Comparison of ENCODE assay signal across 16 cellular contexts in genomic region chr5:10453564-10453963, GRCh38. TPM values are rescaled to one million over a fixed set of nuclear protein-coding genes. Genes with fewer than 3 reads are reported as not detected.
A peak's percentile ranks its signal among the peaks of the same experiment; 100 is the strongest.
DNase-seq lines count a peak whose midpoint lies in the region; ATAC-seq and TF ChIP-seq lines count a peak whose summit lies in the region.
"Had no signal": no experiment of that assay in that cellular context is flagged by ENCODE, and none has a peak within 500 bp of the region (broad histone marks: within the 10 kb centered on the region; RNA-seq: fewer than 3 reads in every experiment).

No MANE protein-coding gene starts in this region.

- H3K9me3 ChIP-seq in mammary epithelial cell (replicated peaks; ENCODE audit: insufficient read depth, low read length) (no peaks in the 10 kb centered on the region), A673 (ENCODE audit: low read depth, low read length, poor library complexity, severe bottlenecking) (no peaks in the 10 kb centered on the region)
- H3K9me3 ChIP-seq in CD4-positive, alpha-beta memory T cell (ENCODE audit: control insufficient read depth in 1 of 2, low read length in 2 of 2), result no peaks in the 10 kb centered on the region
- H3K9me3 ChIP-seq in CD4-positive, alpha-beta T cell (ENCODE audit: control insufficient read depth, low read length), result no peaks in the 10 kb centered on the region
- H3K9me3 ChIP-seq: left ventricle myocardium inferior, thyroid gland had no signal

- no peaks in the 10 kb centered on the region for H3K79me2 ChIP-seq in mammary epithelial cell (ENCODE audit: insufficient read depth, low read length)

- no peak overlapping the region for H2AFZ ChIP-seq in mammary epithelial cell (ENCODE audit: low read depth, low read length)

- POLR2A ChIA-PET in MCF 10A (lab: Yijun Ruan, JAX), result interaction anchor here (0.7 to 4.0 kb wide), 8 partner anchors 13 to 319 kb away, joined by 3 to 52 read pairs (median 5); partner anchors contain the start of gene ROPN1L
- POLR2A ChIA-PET in CD4-positive, alpha-beta memory T cell (lab: Charles Lee; ENCODE audit: partially characterized antibody), result interaction anchor here (0.6 kb wide), 1 partner anchor 27 kb away, joined by 3 read pairs; no protein-coding TSS in a partner anchor
- POLR2A ChIA-PET in A673 (lab: Charles Lee; ENCODE audit: low non-redundant PET), result no interaction called here
- POLR2A ChIA-PET in CD4-positive, alpha-beta T cell (lab: Charles Lee), result interaction anchor here (0.7 to 1.3 kb wide), 2 partner anchors 102 to 174 kb away, joined by 3 to 6 read pairs; no protein-coding TSS in a partner anchor

- peak; percentile 59 for ATAC-seq in SK-N-SH treated with all-trans-retinoic acid at 6 μM for 48 hours
- no peak for ATAC-seq in CD4-positive, alpha-beta T cell (ENCODE audit: poor library complexity)

- no peak overlapping the region for H3K4me3 Mint-ChIP-seq in MCF 10A (ENCODE audit: unreplicated experiment)
- no peak overlapping the region for H3K4me3 Mint-ChIP-seq in CD4-positive, alpha-beta memory T cell
- H3K4me3 Mint-ChIP-seq in type B pancreatic cell, result no peak overlapping the region
- no peak overlapping the region for H3K4me3 Mint-ChIP-seq in CD4-positive, alpha-beta T cell
- H3K4me3 Mint-ChIP-seq: WTC11 had no signal

- intact Hi-C loops in MCF 10A (cut with micrococcal nuclease) (loop anchor here (2.0 to 10.0 kb wide), 6 partner anchors 101 to 1571 kb away; no protein-coding TSS in a partner anchor), mammary epithelial cell (cut with micrococcal nuclease) (loop anchor here (2.0 to 10.0 kb wide), 9 partner anchors 75 to 801 kb away; partner anchors contain the start of gene DAP), A673 (cut with micrococcal nuclease; ENCODE audit: unreplicated experiment) (loop anchor here (10.0 kb wide), 1 partner anchor 1571 kb away; no protein-coding TSS in a partner anchor)
- intact Hi-C loops in CD4-positive, alpha-beta memory T cell (cut with micrococcal nuclease), result no loop called here
- intact Hi-C loops in CD4-positive, alpha-beta T cell (cut with DNase I, micrococcal nuclease), result loop anchor here in 1 of 2 experiments (1.0 to 10.0 kb wide), 2 partner anchors 175 to 911 kb away; no protein-coding TSS in a partner anchor

- in situ Hi-C loops in mammary epithelial cell (cut with MboI; ENCODE audit: low sequenced_read_pairs in 2 of 2), result loop anchor here in 1 of 2 donors (5.0 to 25.0 kb wide), 2 partner anchors 174 to 1559 kb away; no protein-coding TSS in a partner anchor

- H3K27ac Mint-ChIP-seq in MCF 10A (ENCODE audit: low read depth, unreplicated experiment), result peak overlapping the region; percentile 54
- H3K27ac Mint-ChIP-seq in CD4-positive, alpha-beta memory T cell, result no peak overlapping the region
- H3K27ac Mint-ChIP-seq in type B pancreatic cell, result no peak overlapping the region
- no peak overlapping the region for H3K27ac Mint-ChIP-seq in CD4-positive, alpha-beta T cell
- H3K27ac Mint-ChIP-seq: WTC11 had no signal

- H3K4me1 Mint-ChIP-seq in MCF 10A (ENCODE audit: insufficient read depth, unreplicated experiment), result peaks cover 43% of the 10 kb centered on the region
- H3K4me1 Mint-ChIP-seq in CD4-positive, alpha-beta memory T cell, result peaks cover 5 to 16% (median 6%) of the 10 kb centered on the region in 4 donors
- peaks cover 11% of the 10 kb centered on the region for H3K4me1 Mint-ChIP-seq in type B pancreatic cell (ENCODE audit: unreplicated experiment)
- H3K4me1 Mint-ChIP-seq in CD4-positive, alpha-beta T cell (ENCODE audit: low read depth), result peaks cover 7% of the 10 kb centered on the region

- H3K4me1 ChIP-seq in mammary epithelial cell (ENCODE audit: insufficient read depth, low read length) (peaks cover 47% of the 10 kb centered on the region), A673 (ENCODE audit: insufficient read depth, low read length, poor library complexity, severe bottlenecking) (no peaks in the 10 kb centered on the region)
- no peaks in the 10 kb centered on the region for H3K4me1 ChIP-seq in CD4-positive, alpha-beta memory T cell (ENCODE audit: insufficient read depth, low read length)

- H3K36me3 Mint-ChIP-seq in MCF 10A (ENCODE audit: insufficient read depth, unreplicated experiment) (peaks cover 6% of the 10 kb centered on the region), type B pancreatic cell (no peaks in the 10 kb centered on the region)
- no peaks in the 10 kb centered on the region for H3K36me3 Mint-ChIP-seq in CD4-positive, alpha-beta memory T cell
- H3K36me3 Mint-ChIP-seq in CD4-positive, alpha-beta T cell (ENCODE audit: low read depth), result no peaks in the 10 kb centered on the region
- H3K36me3 Mint-ChIP-seq: WTC11 had no signal

- CTCF ChIA-PET in MCF 10A (lab: Yijun Ruan, JAX) (interaction anchor here (0.5 to 11.9 kb wide), 16 partner anchors 8 to 1036 kb away, joined by 3 to 335 read pairs (median 6); no protein-coding TSS in a partner anchor), mammary epithelial cell (lab: Charles Lee; ENCODE audit: low non-redundant PET) (interaction anchor here (1.5 kb wide), 1 partner anchor 174 kb away, joined by 5 read pairs; no protein-coding TSS in a partner anchor), A673 (lab: Charles Lee) (interaction anchor here (0.9 to 2.1 kb wide), 3 partner anchors 170 to 174 kb away, joined by 4 to 29 read pairs (median 7); no protein-coding TSS in a partner anchor)
- CTCF ChIA-PET in CD4-positive, alpha-beta memory T cell (lab: Charles Lee; ENCODE audit: partially characterized antibody), result interaction anchor here (1.6 to 9.4 kb wide), 5 partner anchors 10 to 249 kb away, joined by 4 to 188 read pairs (median 5); no protein-coding TSS in a partner anchor
- CTCF ChIA-PET in CD4-positive, alpha-beta T cell (lab: Charles Lee), result interaction anchor here (1.9 kb wide), 1 partner anchor 174 kb away, joined by 37 read pairs; no protein-coding TSS in a partner anchor

- dilution Hi-C loops in mammary epithelial cell (cut with HindIII; ENCODE audit: low sequenced_read_pairs), result no loop called here

- H3K36me3 ChIP-seq in mammary epithelial cell (ENCODE audit: insufficient read depth, low read length) (no peaks in the 10 kb centered on the region), kidney epithelial cell (ENCODE audit: control insufficient read depth, insufficient read depth, low read length) (no peaks in the 10 kb centered on the region), A673 (ENCODE audit: insufficient read depth, low read length, poor library complexity, severe bottlenecking) (no peaks in the 10 kb centered on the region)
- no peaks in the 10 kb centered on the region for H3K36me3 ChIP-seq in CD4-positive, alpha-beta memory T cell (ENCODE audit: insufficient read depth, low read length)
- H3K36me3 ChIP-seq: left ventricle myocardium inferior, thyroid gland had no signal

- H3K27ac ChIP-seq in mammary epithelial cell (ENCODE audit: insufficient read depth, low read depth, low read length) (no peak overlapping the region), A673 (ENCODE audit: low read depth, low read length, poor library complexity, severe bottlenecking) (no peak overlapping the region)
- H3K27ac ChIP-seq in CD4-positive, alpha-beta memory T cell (ENCODE audit: low read depth, low read length), result no peak overlapping the region
- H3K27ac ChIP-seq in CD4-positive, alpha-beta T cell (ENCODE audit: low read depth, low read length), result no peak overlapping the region
- H3K27ac ChIP-seq: left ventricle myocardium inferior, thyroid gland had no signal

- no peaks in the 10 kb centered on the region for H4K20me1 ChIP-seq in mammary epithelial cell (ENCODE audit: insufficient read depth, low read length)

- H3K4me2 ChIP-seq in mammary epithelial cell (ENCODE audit: insufficient read depth, low read depth, low read length), result no peak overlapping the region

- no peaks in the 10 kb centered on the region for H3K27me3 ChIP-seq in mammary epithelial cell (ENCODE audit: insufficient read depth, low read length)
- H3K27me3 ChIP-seq in kidney epithelial cell (ENCODE audit: control insufficient read depth, insufficient read depth, low read length), result no peaks in the 10 kb centered on the region
- H3K27me3 ChIP-seq in CD4-positive, alpha-beta memory T cell (ENCODE audit: insufficient read depth, low read length), result no peaks in the 10 kb centered on the region
- no peaks in the 10 kb centered on the region for H3K27me3 ChIP-seq in A673 (replicated peaks; ENCODE audit: insufficient read depth, low read depth, low read length, poor library complexity)
- H3K27me3 ChIP-seq in CD4-positive, alpha-beta T cell (ENCODE audit: control insufficient read depth, insufficient read depth, low read length), result no peaks in the 10 kb centered on the region
- H3K27me3 ChIP-seq: thyroid gland had no signal

- no peak for TF ChIP-seq CTCF in MCF 10A (IDR thresholded peaks at IDR 0.05; ENCODE audit: unreplicated experiment)
- TF ChIP-seq CTCF in mammary epithelial cell (conservative IDR thresholded peaks at IDR 0.05 in 1 of 2, IDR thresholded peaks at IDR 0.05 in 1 of 2; ENCODE audit: extremely low read depth in 1 of 2, insufficient read depth in 1 of 2, low read depth in 1 of 2, low read length in 2 of 2), result no peak
- TF ChIP-seq CTCF in kidney epithelial cell (IDR thresholded peaks at IDR 0.05; ENCODE audit: insufficient read depth, low read length, poor library complexity, severe bottlenecking), result no peak
- TF ChIP-seq CTCF in A673 (conservative IDR thresholded peaks at IDR 0.05; ENCODE audit: low read depth, low read length), result no peak
- no peak for TF ChIP-seq CTCF in type B pancreatic cell (conservative IDR thresholded peaks at IDR 0.05)
- TF ChIP-seq CTCF in CD4-positive, alpha-beta T cell (IDR thresholded peaks at IDR 0.05), result no peak

- no peaks in the 10 kb centered on the region for H3K27me3 Mint-ChIP-seq in MCF 10A (ENCODE audit: insufficient read depth, unreplicated experiment)
- no peaks in the 10 kb centered on the region for H3K27me3 Mint-ChIP-seq in CD4-positive, alpha-beta memory T cell
- H3K27me3 Mint-ChIP-seq in type B pancreatic cell, result peaks cover 6% of the 10 kb centered on the region
- H3K27me3 Mint-ChIP-seq in CD4-positive, alpha-beta T cell, result no peaks in the 10 kb centered on the region

- no peak for DNase-seq in MCF 10A (ENCODE audit: unreplicated experiment)
- no peak for DNase-seq in mammary epithelial cell
- DNase-seq in kidney epithelial cell (ENCODE audit: low read depth), result peak; percentile 35
- DNase-seq in CD4-positive, alpha-beta memory T cell, result no peak
- no peak for DNase-seq in A673 (ENCODE audit: low spot score)
- no peak for DNase-seq in type B pancreatic cell (ENCODE audit: extremely low spot score, unreplicated experiment)
- DNase-seq in CD4-positive, alpha-beta T cell, result no peak
- DNase-seq: cortex of kidney; DMS153; left ventricle myocardium inferior; NCI-H345; SHP77 treated with DMSO at 0.1 percent for 48 hours; stimulated activated CD4-positive, alpha-beta T cell treated with anti-CD3 and anti-CD28 coated beads, Interleukin-12 subunit alpha, Interleukin-12 subunit beta, amount 100 ng/mL, for 4 hours; thyroid gland had no signal

- H3K9ac ChIP-seq in mammary epithelial cell (ENCODE audit: insufficient read depth, low read length), result no peak overlapping the region

- no peaks in the 10 kb centered on the region for H3K9me3 Mint-ChIP-seq in MCF 10A (ENCODE audit: unreplicated experiment)
- no peaks in the 10 kb centered on the region for H3K9me3 Mint-ChIP-seq in CD4-positive, alpha-beta memory T cell
- H3K9me3 Mint-ChIP-seq in type B pancreatic cell, result no peaks in the 10 kb centered on the region
- H3K9me3 Mint-ChIP-seq in CD4-positive, alpha-beta T cell, result no peaks in the 10 kb centered on the region
- H3K9me3 Mint-ChIP-seq: WTC11 had no signal

- WGBS in mammary epithelial cell (ENCODE audit: low coverage, missing lambda C conversion rate), result 71% methylated on average over 8 of the region's 8 CpGs

- no peak overlapping the region for H3K4me3 ChIP-seq in mammary epithelial cell (replicated peaks in 1 of 3; ENCODE audit: insufficient read depth in 1 of 3, low read depth in 2 of 3, low read length in 3 of 3)
- no peak overlapping the region for H3K4me3 ChIP-seq in kidney epithelial cell (ENCODE audit: low read depth, low read length)
- no peak overlapping the region for H3K4me3 ChIP-seq in CD4-positive, alpha-beta memory T cell (ENCODE audit: low read length in 2 of 2)
- no peak overlapping the region for H3K4me3 ChIP-seq in A673 (ENCODE audit: low read depth, low read length, poor library complexity, severe bottlenecking)
- H3K4me3 ChIP-seq: left ventricle myocardium inferior, thyroid gland had no signal

- BruUV-seq in MCF 10A (replicated peaks; lab: Mats Ljungman, UMichigan), result no TSS peak
- BruUV-seq in mammary epithelial cell (replicated peaks; lab: Mats Ljungman, UMichigan), result no TSS peak
- no TSS peak for BruUV-seq in A673 (replicated peaks; lab: Mats Ljungman, UMichigan)

RNA-seq across cellular contexts. Expression of gene ROPN1L, which starts 11.9 kb away (rescaled TPM):
- 0.82 TPM in 1 of 2 replicates, not detected in the other for total RNA-seq in MCF 10A (2022)
- under 1 TPM; 0.17 to 0.24 TPM for total RNA-seq in mammary epithelial cell
- polyA plus RNA-seq in mammary epithelial cell, result 0.18 TPM
- polyA minus RNA-seq in mammary epithelial cell, result not detected
- total RNA-seq in kidney epithelial cell, result 0.21 TPM in 1 of 2 replicates, not detected in the other
- under 1 TPM; 0.42 to 0.47 TPM for total RNA-seq in CD4-positive, alpha-beta memory T cell
- 1 to 10 TPM; 3.8 to 6.5 TPM for polyA plus RNA-seq in CD4-positive, alpha-beta memory T cell
- total RNA-seq in A673 (2021), result 0.24 and 0.39 TPM in 2 replicates
- total RNA-seq in type B pancreatic cell (ENCODE audit: low replicate concordance), result 0.29 and 2.0 TPM in 2 replicates
- total RNA-seq in CD4-positive, alpha-beta T cell, result under 1 TPM; 0.42 to 0.58 TPM
- total RNA-seq: WTC11 had no signal
